Comparison of ENCODE assay signal across 13 cellular contexts in the genomic region with DNA sequence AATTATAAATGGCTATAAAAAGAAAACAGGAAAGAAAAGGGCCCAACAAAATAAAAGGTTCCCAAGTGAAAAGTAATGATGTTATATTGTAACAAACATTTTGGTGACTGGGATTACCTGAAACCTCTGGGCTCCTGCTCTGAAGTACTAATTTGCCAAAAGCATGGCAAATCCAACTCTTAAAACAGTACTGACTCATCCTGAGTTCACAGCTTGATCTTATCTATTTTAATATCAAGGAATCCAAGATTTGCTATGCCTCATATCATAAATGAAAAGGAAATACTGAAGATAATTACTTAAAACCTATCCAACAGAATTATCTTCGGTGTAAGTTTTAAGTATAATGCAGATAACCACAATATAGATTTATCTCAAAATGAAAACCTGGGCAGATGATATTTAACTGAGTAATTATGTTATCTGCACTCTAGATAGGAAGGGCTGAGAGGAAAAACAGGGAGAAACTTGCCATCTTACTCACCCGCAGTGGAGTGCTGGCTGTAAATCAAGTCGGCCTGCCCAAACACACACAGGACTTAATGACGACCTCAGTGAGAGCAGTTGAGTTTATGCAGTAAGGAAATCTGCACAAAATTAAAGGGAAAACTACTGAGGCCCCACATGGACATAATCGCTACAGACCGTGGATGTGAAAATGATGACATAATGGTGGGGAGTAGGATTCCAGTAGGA. TPM values are rescaled to one million over a fixed set of nuclear protein-coding genes. Genes with fewer than 3 reads are reported as not detected.
DNase-seq lines count a peak whose midpoint lies in the region; ATAC-seq and TF ChIP-seq lines count a peak whose summit lies in the region.
"Had no signal": no experiment of that assay in that cellular context is flagged by ENCODE, and none has a peak within 500 bp of the region (broad histone marks: within the 10 kb centered on the region; RNA-seq: fewer than 3 reads in every experiment).

No MANE protein-coding gene starts in this region.

- peaks cover 2% of the 10 kb centered on the region; the same call in 1 of the 3 replicates for H3K4me1 Mint-ChIP-seq in GM23338
- H3K4me1 Mint-ChIP-seq: stimulated activated memory B cell treated with anti-CD40 and anti-IgM and Interleukin-4, amounts not matched to agents 10 μg/mL and 1 μg/mL and 100 μg/mL, for 72 hours had no signal

- H3K27ac Mint-ChIP-seq in GM23338, result peak overlapping the region; percentile 31; the same call in 1 of the 2 replicates
- H3K27ac Mint-ChIP-seq: stimulated activated memory B cell treated with anti-CD40 and anti-IgM and Interleukin-4, amounts not matched to agents 10 μg/mL and 1 μg/mL and 100 μg/mL, for 72 hours had no signal

- intact Hi-C loops in sciatic nerve (cut with DNase I), result no loop called here

- no peaks in the 10 kb centered on the region for H3K36me3 Mint-ChIP-seq in GM23338 (ENCODE audit: low read depth)
- H3K36me3 Mint-ChIP-seq: stimulated activated memory B cell treated with anti-CD40 and anti-IgM and Interleukin-4, amounts not matched to agents 10 μg/mL and 1 μg/mL and 100 μg/mL, for 72 hours had no signal

- H4K20me1 ChIP-seq in GM23338 (replicated peaks; ENCODE audit: insufficient read depth), result 0 out of 2 replicates have a peak, but pooled peaks cover 5% of the 10 kb centered on the region

- DNase-seq in GM23338 (ENCODE audit: low spot score), result no peak
- DNase-seq in RWPE1 (ENCODE audit: low spot score), result peak; percentile 81
- DNase-seq in fibroblast of the aortic adventitia (ENCODE audit: low read depth), result peak; percentile 68
- DNase-seq in sciatic nerve (ENCODE audit: low spot score), result no peak
- DNase-seq in SW480 (ENCODE audit: low spot score), result no peak
- no peak for DNase-seq in GM13976 (ENCODE audit: low spot score)
- DNase-seq in DMS153 treated with DMSO at 0.1 percent for 48 hours (lab: John Stamatoyannopoulos, UW; ENCODE audit: unreplicated experiment), result no peak
- DNase-seq: WERI-Rb-1 had no signal

- no peaks in the 10 kb centered on the region for H3F3A ChIP-seq in GM23338 (replicated peaks; ENCODE audit: low read depth)

- TF ChIP-seq POLR2A in GM18505 (IDR thresholded peaks at IDR 0.05; ENCODE audit: borderline replicate concordance, extremely low read depth, insufficient read depth, insufficient read length), result no peak

- H2AFZ ChIP-seq in GM23338, result no peak overlapping the region

- ATAC-seq in GM23338 (no peak), sciatic nerve (peak; percentile 38), GM18505 (IDR thresholded peaks at IDR 0.05; ENCODE audit: unreplicated experiment) (no peak)
- ATAC-seq: left lobe of liver; stimulated activated memory B cell treated with anti-CD40 and anti-IgM and Interleukin-4, amounts not matched to agents 10 μg/mL and 1 μg/mL and 100 μg/mL, for 72 hours had no signal

- in situ Hi-C loops in GM13976 (cut with MboI; ENCODE audit: low sequenced_read_pairs, unreplicated experiment), result loop anchor here (10.0 kb wide), 1 partner anchor 130 kb away; no protein-coding TSS in a partner anchor

- POLR2A ChIA-PET in RWPE1 (lab: Yijun Ruan, JAX; ENCODE audit: low non-redundant PET), result interaction anchor here (0.9 kb wide), 1 partner anchor 139 kb away, joined by 3 read pairs; no protein-coding TSS in a partner anchor

- H3K9me2 ChIP-seq in GM23338 (ENCODE audit: insufficient read depth), result no peaks in the 10 kb centered on the region

- H3K4me3 Mint-ChIP-seq in GM23338, result no peak overlapping the region
- H3K4me3 Mint-ChIP-seq: stimulated activated memory B cell treated with anti-CD40 and anti-IgM and Interleukin-4, amounts not matched to agents 10 μg/mL and 1 μg/mL and 100 μg/mL, for 72 hours had no signal

- no peaks in the 10 kb centered on the region for H3K4me1 ChIP-seq in GM23338 (ENCODE audit: insufficient read depth)

- H3K79me2 ChIP-seq in GM23338 (replicated peaks; ENCODE audit: insufficient read depth), result no peaks in the 10 kb centered on the region

- no peak overlapping the region for H3K4me3 ChIP-seq in GM23338
- no peak overlapping the region for H3K4me3 ChIP-seq in fibroblast of the aortic adventitia (ENCODE audit: low read depth, low read length)
- H3K4me3 ChIP-seq: HAP-1, skin epidermis had no signal

- H3K4me2 ChIP-seq in GM23338, result no peak overlapping the region

- H3K36me3 ChIP-seq in GM23338 (ENCODE audit: insufficient read depth), result no peaks in the 10 kb centered on the region
- H3K36me3 ChIP-seq: HAP-1, WERI-Rb-1 had no signal

- H3K27me3 ChIP-seq in GM23338 (ENCODE audit: insufficient read depth), result no peaks in the 10 kb centered on the region

- H3K27ac ChIP-seq in GM23338 (ENCODE audit: low read depth) (no peak overlapping the region), RWPE1 (peak overlapping the region; percentile 82)
- H3K27ac ChIP-seq: WERI-Rb-1 had no signal

- TF ChIP-seq CTCF in GM23338 (conservative IDR thresholded peaks at IDR 0.05; ENCODE audit: low read depth in 2 of 2) (no peak), RWPE1 (conservative IDR thresholded peaks at IDR 0.05; ENCODE audit: low read depth) (no peak), fibroblast of the aortic adventitia (IDR thresholded peaks at IDR 0.05; ENCODE audit: insufficient read depth, low read length) (no peak), GM13976 (IDR thresholded peaks at IDR 0.05; ENCODE audit: borderline replicate concordance, control extremely low read depth, extremely low read depth, insufficient read depth, missing control alignments) (no peak)

- H3K27me3 Mint-ChIP-seq in GM23338 (ENCODE audit: insufficient read depth, low read depth, poor library complexity), result no peaks in the 10 kb centered on the region
- H3K27me3 Mint-ChIP-seq: stimulated activated memory B cell treated with anti-CD40 and anti-IgM and Interleukin-4, amounts not matched to agents 10 μg/mL and 1 μg/mL and 100 μg/mL, for 72 hours had no signal

- no peaks in the 10 kb centered on the region for H3K9me3 Mint-ChIP-seq in GM23338
- H3K9me3 Mint-ChIP-seq: stimulated activated memory B cell treated with anti-CD40 and anti-IgM and Interleukin-4, amounts not matched to agents 10 μg/mL and 1 μg/mL and 100 μg/mL, for 72 hours had no signal

- CTCF ChIA-PET in RWPE1 (lab: Yijun Ruan, JAX), result interaction anchor here (0.7 to 2.0 kb wide), 3 partner anchors 19 to 139 kb away, joined by 3 to 6 read pairs (median 4); no protein-coding TSS in a partner anchor

TF ChIP-seq in GM23338, 12 proteins besides CTCF, POLR2A, EP300 and RAD21 (continues in another document):
- TF ChIP-seq ZNF331 (CRISPR knock-in tag; IDR thresholded peaks at IDR 0.05; ENCODE audit: low read depth) (no peak), POLR2AphosphoS5 (IDR thresholded peaks at IDR 0.05; ENCODE audit: low read depth) (no peak), ETS1 (IDR thresholded peaks at IDR 0.05) (no peak), JUNB (IDR thresholded peaks at IDR 0.05; ENCODE audit: unreplicated experiment) (no peak), EZH2phosphoT487 (IDR thresholded peaks at IDR 0.05; ENCODE audit: unreplicated experiment) (no peak)

RNA-seq across cellular contexts. Expression of gene MPP7, which starts 48.4 kb away (rescaled TPM):
- total RNA-seq in GM23338 (2014; rRNA removed; shearing (Covaris generic)), result 8.0 and 9.4 TPM in 2 replicates
- polyA plus RNA-seq in GM23338 (2016; fragmentation: Nextera tagmentation; extraction: Ambion mirVana), result 3.9 and 5.0 TPM in 2 replicates
- total RNA-seq in fibroblast of the aortic adventitia (ENCODE audit: low replicate concordance), result 1.4 and 2.7 TPM in 2 replicates
- 7.8 TPM for total RNA-seq in sciatic nerve

Comparison
In these comparisons a context has a peak if more than half of its experiments do, and no peak if none do; other contexts are left out.
1. DNase-seq: peak in RWPE1 (single experiment) and fibroblast of the aortic adventitia (single experiment); none in GM23338 (single experiment), sciatic nerve (single experiment), SW480 (single experiment), GM13976 (single experiment) and DMS153 treated with DMSO at 0.1 percent for 48 hours (single experiment).